ENCODE assay signal across 1 cellular context in the genomic region with DNA sequence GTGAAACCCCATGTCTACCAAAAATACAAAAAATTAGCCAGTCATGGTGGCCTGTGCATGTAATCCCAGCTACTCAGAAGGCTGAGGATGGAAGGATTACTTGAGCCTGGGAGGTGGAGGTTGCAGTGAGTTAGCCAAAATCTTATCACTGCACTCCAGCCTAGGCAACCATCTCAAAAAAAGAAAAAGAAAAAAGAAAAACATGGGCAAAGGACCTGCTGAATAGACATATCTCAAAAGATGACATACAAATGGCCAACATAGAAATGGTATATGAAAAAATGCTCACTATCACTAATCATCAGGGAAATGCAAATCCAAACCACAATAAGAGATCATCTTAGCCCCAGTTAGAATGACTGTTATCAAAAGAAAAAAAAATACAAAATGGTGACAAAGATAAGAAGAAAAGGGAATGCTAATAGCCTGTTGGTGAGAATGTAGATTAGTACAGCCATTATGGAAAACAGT.
TF ChIP-seq lines count a peak whose summit lies in the region.

No MANE protein-coding gene starts in this region.

TF ChIP-seq in GM12878, 131 proteins besides CTCF, POLR2A, EP300 and RAD21:
- TF ChIP-seq ZSCAN29 (IDR thresholded peaks at IDR 0.05) (no peak), EGR1 (IDR thresholded peaks at IDR 0.05; ENCODE audit: borderline replicate concordance in 1 of 2, low read depth in 2 of 2, low read length in 2 of 2) (no peak), IKZF2 (IDR thresholded peaks at IDR 0.05) (no peak), STAT1 (conservative IDR thresholded peaks at IDR 0.05) (no peak), BCLAF1 (IDR thresholded peaks at IDR 0.05) (no peak), RCOR1 (conservative IDR thresholded peaks at IDR 0.05; ENCODE audit: low read depth, low read length) (no peak), SREBF1 (IDR thresholded peaks at IDR 0.05; ENCODE audit: low read length) (no peak), SMAD1 (IDR thresholded peaks at IDR 0.05; ENCODE audit: low read depth, partially characterized antibody) (no peak), ATF3 (IDR thresholded peaks at IDR 0.05; ENCODE audit: borderline replicate concordance, extremely low read depth, low read depth, low read length) (no peak), MXI1 (IDR thresholded peaks at IDR 0.05; ENCODE audit: low read depth, low read length) (no peak), ZBED1 (IDR thresholded peaks at IDR 0.05; ENCODE audit: borderline replicate concordance) (no peak), POU2F2 (IDR thresholded peaks at IDR 0.05; ENCODE audit: borderline replicate concordance, low read depth, low read length) (no peak), SRF (IDR thresholded peaks at IDR 0.05; ENCODE audit: low read depth in 2 of 2, low read length in 2 of 2) (no peak), MTA2 (IDR thresholded peaks at IDR 0.05; ENCODE audit: low read depth) (no peak), CHD1 (IDR thresholded peaks at IDR 0.05; ENCODE audit: low read depth, low read length) (no peak), KAT2A (conservative IDR thresholded peaks at IDR 0.05; ENCODE audit: control insufficient read depth, low read depth, low read length) (no peak)
- TF ChIP-seq, protein P1, sequence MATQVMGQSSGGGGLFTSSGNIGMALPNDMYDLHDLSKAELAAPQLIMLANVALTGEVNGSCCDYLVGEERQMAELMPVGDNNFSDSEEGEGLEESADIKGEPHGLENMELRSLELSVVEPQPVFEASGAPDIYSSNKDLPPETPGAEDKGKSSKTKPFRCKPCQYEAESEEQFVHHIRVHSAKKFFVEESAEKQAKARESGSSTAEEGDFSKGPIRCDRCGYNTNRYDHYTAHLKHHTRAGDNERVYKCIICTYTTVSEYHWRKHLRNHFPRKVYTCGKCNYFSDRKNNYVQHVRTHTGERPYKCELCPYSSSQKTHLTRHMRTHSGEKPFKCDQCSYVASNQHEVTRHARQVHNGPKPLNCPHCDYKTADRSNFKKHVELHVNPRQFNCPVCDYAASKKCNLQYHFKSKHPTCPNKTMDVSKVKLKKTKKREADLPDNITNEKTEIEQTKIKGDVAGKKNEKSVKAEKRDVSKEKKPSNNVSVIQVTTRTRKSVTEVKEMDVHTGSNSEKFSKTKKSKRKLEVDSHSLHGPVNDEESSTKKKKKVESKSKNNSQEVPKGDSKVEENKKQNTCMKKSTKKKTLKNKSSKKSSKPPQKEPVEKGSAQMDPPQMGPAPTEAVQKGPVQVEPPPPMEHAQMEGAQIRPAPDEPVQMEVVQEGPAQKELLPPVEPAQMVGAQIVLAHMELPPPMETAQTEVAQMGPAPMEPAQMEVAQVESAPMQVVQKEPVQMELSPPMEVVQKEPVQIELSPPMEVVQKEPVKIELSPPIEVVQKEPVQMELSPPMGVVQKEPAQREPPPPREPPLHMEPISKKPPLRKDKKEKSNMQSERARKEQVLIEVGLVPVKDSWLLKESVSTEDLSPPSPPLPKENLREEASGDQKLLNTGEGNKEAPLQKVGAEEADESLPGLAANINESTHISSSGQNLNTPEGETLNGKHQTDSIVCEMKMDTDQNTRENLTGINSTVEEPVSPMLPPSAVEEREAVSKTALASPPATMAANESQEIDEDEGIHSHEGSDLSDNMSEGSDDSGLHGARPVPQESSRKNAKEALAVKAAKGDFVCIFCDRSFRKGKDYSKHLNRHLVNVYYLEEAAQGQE (IDR thresholded peaks at IDR 0.05; ENCODE audit: low read depth, low read length) = no peak
- TF ChIP-seq, protein P2, sequence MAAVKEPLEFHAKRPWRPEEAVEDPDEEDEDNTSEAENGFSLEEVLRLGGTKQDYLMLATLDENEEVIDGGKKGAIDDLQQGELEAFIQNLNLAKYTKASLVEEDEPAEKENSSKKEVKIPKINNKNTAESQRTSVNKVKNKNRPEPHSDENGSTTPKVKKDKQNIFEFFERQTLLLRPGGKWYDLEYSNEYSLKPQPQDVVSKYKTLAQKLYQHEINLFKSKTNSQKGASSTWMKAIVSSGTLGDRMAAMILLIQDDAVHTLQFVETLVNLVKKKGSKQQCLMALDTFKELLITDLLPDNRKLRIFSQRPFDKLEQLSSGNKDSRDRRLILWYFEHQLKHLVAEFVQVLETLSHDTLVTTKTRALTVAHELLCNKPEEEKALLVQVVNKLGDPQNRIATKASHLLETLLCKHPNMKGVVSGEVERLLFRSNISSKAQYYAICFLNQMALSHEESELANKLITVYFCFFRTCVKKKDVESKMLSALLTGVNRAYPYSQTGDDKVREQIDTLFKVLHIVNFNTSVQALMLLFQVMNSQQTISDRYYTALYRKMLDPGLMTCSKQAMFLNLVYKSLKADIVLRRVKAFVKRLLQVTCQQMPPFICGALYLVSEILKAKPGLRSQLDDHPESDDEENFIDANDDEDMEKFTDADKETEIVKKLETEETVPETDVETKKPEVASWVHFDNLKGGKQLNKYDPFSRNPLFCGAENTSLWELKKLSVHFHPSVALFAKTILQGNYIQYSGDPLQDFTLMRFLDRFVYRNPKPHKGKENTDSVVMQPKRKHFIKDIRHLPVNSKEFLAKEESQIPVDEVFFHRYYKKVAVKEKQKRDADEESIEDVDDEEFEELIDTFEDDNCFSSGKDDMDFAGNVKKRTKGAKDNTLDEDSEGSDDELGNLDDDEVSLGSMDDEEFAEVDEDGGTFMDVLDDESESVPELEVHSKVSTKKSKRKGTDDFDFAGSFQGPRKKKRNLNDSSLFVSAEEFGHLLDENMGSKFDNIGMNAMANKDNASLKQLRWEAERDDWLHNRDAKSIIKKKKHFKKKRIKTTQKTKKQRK (IDR thresholded peaks at IDR 0.05; ENCODE audit: low read depth, low read length) = no peak
- TF ChIP-seq, protein P3, sequence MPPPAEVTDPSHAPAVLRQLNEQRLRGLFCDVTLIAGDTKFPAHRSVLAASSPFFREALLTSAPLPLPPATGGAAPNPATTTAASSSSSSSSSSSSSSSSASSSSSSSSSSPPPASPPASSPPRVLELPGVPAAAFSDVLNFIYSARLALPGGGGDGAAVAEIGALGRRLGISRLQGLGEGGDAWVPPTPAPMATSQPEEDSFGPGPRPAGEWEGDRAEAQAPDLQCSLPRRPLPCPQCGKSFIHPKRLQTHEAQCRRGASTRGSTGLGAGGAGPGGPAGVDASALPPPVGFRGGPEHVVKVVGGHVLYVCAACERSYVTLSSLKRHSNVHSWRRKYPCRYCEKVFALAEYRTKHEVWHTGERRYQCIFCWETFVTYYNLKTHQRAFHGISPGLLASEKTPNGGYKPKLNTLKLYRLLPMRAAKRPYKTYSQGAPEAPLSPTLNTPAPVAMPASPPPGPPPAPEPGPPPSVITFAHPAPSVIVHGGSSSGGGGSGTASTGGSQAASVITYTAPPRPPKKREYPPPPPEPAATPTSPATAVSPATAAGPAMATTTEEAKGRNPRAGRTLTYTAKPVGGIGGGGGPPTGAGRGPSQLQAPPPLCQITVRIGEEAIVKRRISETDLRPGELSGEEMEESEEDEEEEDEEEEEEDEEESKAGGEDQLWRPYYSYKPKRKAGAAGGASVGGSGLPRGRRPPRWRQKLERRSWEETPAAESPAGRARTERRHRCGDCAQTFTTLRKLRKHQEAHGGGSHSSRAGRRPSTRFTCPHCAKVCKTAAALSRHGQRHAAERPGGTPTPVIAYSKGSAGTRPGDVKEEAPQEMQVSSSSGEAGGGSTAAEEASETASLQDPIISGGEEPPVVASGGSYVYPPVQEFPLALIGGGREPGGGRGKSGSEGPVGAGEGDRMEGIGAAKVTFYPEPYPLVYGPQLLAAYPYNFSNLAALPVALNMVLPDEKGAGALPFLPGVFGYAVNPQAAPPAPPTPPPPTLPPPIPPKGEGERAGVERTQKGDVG (CRISPR knock-in tag; IDR thresholded peaks at IDR 0.05) = no peak
TF ChIP-seq in GM12878: peak in this region for 0.
